Comparison of ENCODE assay signal across 8 cellular contexts in genomic region chr1:225651376-225651871, GRCh38. TPM values are rescaled to one million over a fixed set of nuclear protein-coding genes. Genes with fewer than 3 reads are reported as not detected.
DNase-seq lines count a peak whose midpoint lies in the region; FAIRE-seq and TF ChIP-seq lines count a peak whose summit lies in the region.

No MANE protein-coding gene starts in this region.

- no peaks in the 10 kb centered on the region for H3K27me3 ChIP-seq in thyroid gland

- intact Hi-C loops in kidney (cut with DNase I) (no loop called here), thyroid gland (cut with DNase I) (loop anchor here (10.0 kb wide), 1 partner anchor 123 kb away; the partner anchor contains the start of gene SRP9), head of caudate nucleus (cut with DNase I) (loop anchor here (10.0 kb wide), 3 partner anchors 97 to 323 kb away; partner anchors contain the start of gene SRP9)

- peak overlapping the region; percentile 79 for H3K4me3 Mint-ChIP-seq in activated naive CD4-positive, alpha-beta T cell treated with anti-CD3 and anti-CD28 coated beads, Interleukin-2, amount 10 ng/mL, durations not matched to agents 7 days and 5 days
- peak overlapping the region; percentile 93 for H3K4me3 Mint-ChIP-seq in activated naive CD8-positive, alpha-beta T cell

- TF ChIP-seq CTCF in kidney (IDR thresholded peaks at IDR 0.05; ENCODE audit: borderline replicate concordance, extremely low read depth, insufficient read depth) (no peak), thyroid gland (IDR thresholded peaks at IDR 0.05) (no peak)

- TF ChIP-seq POLR2A in thyroid gland (IDR thresholded peaks at IDR 0.05) = no peak

- H3K9ac ChIP-seq in kidney (ENCODE audit: low read length in 2 of 2) = peak overlapping the region; percentile 29 to 86

- H3K27me3 Mint-ChIP-seq in activated naive CD4-positive, alpha-beta T cell treated with anti-CD3 and anti-CD28 coated beads, Interleukin-2, amount 10 ng/mL, durations not matched to agents 7 days and 5 days = peaks cover 59% of the 10 kb centered on the region
- H3K27me3 Mint-ChIP-seq in activated naive CD8-positive, alpha-beta T cell = peaks cover 26% of the 10 kb centered on the region

- no peak overlapping the region for H3K27ac Mint-ChIP-seq in activated naive CD4-positive, alpha-beta T cell treated with anti-CD3 and anti-CD28 coated beads, Interleukin-2, amount 10 ng/mL, durations not matched to agents 7 days and 5 days
- no peak overlapping the region for H3K27ac Mint-ChIP-seq in activated naive CD8-positive, alpha-beta T cell

- CTCF ChIA-PET in activated naive CD4-positive, alpha-beta T cell treated with anti-CD3 and anti-CD28 coated beads, Interleukin-2, amount 10 ng/mL, durations not matched to agents 7 days and 5 days (lab: Charles Lee) = no interaction called here

- H3K36me3 ChIP-seq in kidney (ENCODE audit: control insufficient read depth in 1 of 2, insufficient read depth in 2 of 2, low read length in 2 of 2) (no peaks in the 10 kb centered on the region), thyroid gland (no peaks in the 10 kb centered on the region)

- H3K4me1 ChIP-seq in kidney (ENCODE audit: control insufficient read depth in 1 of 2, insufficient read depth in 1 of 2, low read depth in 1 of 2, low read length in 2 of 2) (peaks cover 3 to 4% of the 10 kb centered on the region in 2 donors), thyroid gland (no peaks in the 10 kb centered on the region)

- DNase-seq in activated naive CD4-positive, alpha-beta T cell treated with anti-CD3 and anti-CD28 coated beads, Interleukin-2, amount 10 ng/mL, durations not matched to agents 7 days and 5 days = no peak
- no peak for DNase-seq in activated naive CD4-positive, alpha-beta T cell treated with anti-CD3 and anti-CD28 coated beads, Interleukin-2, amount 50 U/mL, for 16 hours
- no peak for DNase-seq in kidney
- no peak for DNase-seq in thyroid gland
- no peak for DNase-seq in NCI-H510A treated with DMSO at 0.1 percent for 48 hours (lab: John Stamatoyannopoulos, UW)
- DNase-seq in activated CD8-positive, alpha-beta memory T cell treated with anti-CD3 and anti-CD28 coated beads, Interleukin-2, amount 50 U/mL, for 48 hours = no peak
- DNase-seq in head of caudate nucleus = no peak

- WGBS in thyroid gland, 2 donors = 48 to 49% methylated on average over 8 of the region's 8 CpGs

- H3K4me1 Mint-ChIP-seq in activated naive CD4-positive, alpha-beta T cell treated with anti-CD3 and anti-CD28 coated beads, Interleukin-2, amount 10 ng/mL, durations not matched to agents 7 days and 5 days = peaks cover 18% of the 10 kb centered on the region
- H3K4me1 Mint-ChIP-seq in activated naive CD8-positive, alpha-beta T cell (ENCODE audit: low read depth) = peaks cover 13% of the 10 kb centered on the region

- H3K9me3 ChIP-seq in kidney (ENCODE audit: control insufficient read depth in 1 of 2, low read length in 2 of 2) (no peaks in the 10 kb centered on the region), thyroid gland (no peaks in the 10 kb centered on the region)

- H3K4me3 ChIP-seq in kidney (ENCODE audit: low read length in 2 of 2) (peak overlapping the region; percentile 80 to 84), thyroid gland (replicated peaks in 1 of 3) (peak overlapping the region in 2 of 3 donors; percentile 86 to 99)

- no peak for FAIRE-seq in kidney (lab: Jason Lieb, UNC)

- H3K9me3 Mint-ChIP-seq in activated naive CD4-positive, alpha-beta T cell treated with anti-CD3 and anti-CD28 coated beads, Interleukin-2, amount 10 ng/mL, durations not matched to agents 7 days and 5 days = no peaks in the 10 kb centered on the region
- no peaks in the 10 kb centered on the region for H3K9me3 Mint-ChIP-seq in activated naive CD8-positive, alpha-beta T cell (ENCODE audit: low read depth)

- H3K27ac ChIP-seq in kidney (ENCODE audit: low read depth in 2 of 2, low read length in 2 of 2) (peak overlapping the region in 1 of 2 donors; percentile 50), thyroid gland (peak overlapping the region in 2 of 3 donors; percentile 86 to 96)

- peaks cover 3% of the 10 kb centered on the region for H3K36me3 Mint-ChIP-seq in activated naive CD4-positive, alpha-beta T cell treated with anti-CD3 and anti-CD28 coated beads, Interleukin-2, amount 10 ng/mL, durations not matched to agents 7 days and 5 days
- no peaks in the 10 kb centered on the region for H3K36me3 Mint-ChIP-seq in activated naive CD8-positive, alpha-beta T cell

RNA-seq across cellular contexts. Expression of gene ENAH, which starts 1.5 kb away (rescaled TPM):
- total RNA-seq in kidney = 42.3 TPM
- polyA plus RNA-seq in kidney (ENCODE audit: insufficient read depth, low read depth, low replicate concordance) = 6.2 TPM
- total RNA-seq in thyroid gland = 10 to 100 TPM; 24.5 to 31.4 (median 28.5) TPM
